25 cellular contexts compared by ENCODE assay signal in genomic region chr10:100392686-100393003, GRCh38.
"Had no signal": no experiment of that assay in that cellular context is flagged by ENCODE, and none has a peak within 500 bp of the region (broad histone marks: within the 10 kb centered on the region; RNA-seq: fewer than 3 reads in every experiment).

No MANE protein-coding gene starts in this region.

- H3K9me3 ChIP-seq: SJCRH30 had no signal

- H3K4me3 ChIP-seq: SJCRH30 had no signal

- H3K27ac ChIP-seq: HL-60, SJCRH30 had no signal

- FAIRE-seq: HTR-8/SVneo had no signal

- H3K36me3 ChIP-seq: SJCRH30 had no signal

- H3K27me3 ChIP-seq: SJCRH30 had no signal

- DNase-seq: KBM-7; MV-4-11; NCI-H1048; NCI-H1105; NCI-H1417; NCI-H1436 treated with DMSO at 0.1 percent for 48 hours; NCI-H1694; NCI-H1930; NCI-H2081; NCI-H2107; NCI-H2227 treated with DMSO at 0.1 percent for 48 hours; NCI-H446; NCI-H510A; NCI-H524 treated with DMSO at 0.1 percent for 48 hours; NCI-H69; NCI-H774; NK-92 treated with Interleukin-12 subunit alpha and Interleukin-12 subunit beta, amount 100 ng/mL, for 24 hours; PC-3; SHP77 treated with DMSO at 0.1 percent for 48 hours; SJCRH30 had no signal

- H3K4me1 ChIP-seq: SJCRH30 had no signal

- ATAC-seq: Panc1, PC-3, Right ventricle myocardium inferior, SK-N-SH treated with all-trans-retinoic acid at 6 μM for 48 hours had no signal
